In genomic region chr4:76199664-76200211, GRCh38 we compare ENCODE assay signal across 8 cellular contexts. TPM values are rescaled to one million over a fixed set of nuclear protein-coding genes. Genes with fewer than 3 reads are reported as not detected.
DNase-seq lines count a peak whose midpoint lies in the region; ATAC-seq and TF ChIP-seq lines count a peak whose summit lies in the region.

No MANE protein-coding gene starts in this region.

- H3K4me3 ChIP-seq in BE2C (ENCODE audit: low read depth, low read length) (0 out of 2 replicates have a peak overlapping the region, but pooled peaks have one; percentile 7), RWPE2 (ENCODE audit: severe bottlenecking) (no peak overlapping the region), fibroblast of villous mesenchyme (ENCODE audit: low read depth, low read length) (no peak overlapping the region), prostate gland (no peak overlapping the region)

- intact Hi-C loops in prostate gland (cut with DNase I): loop anchor here (5.0 kb wide), 1 partner anchor 108 kb away; the partner anchor contains the start of gene STBD1

- ATAC-seq in GM18858 (IDR thresholded peaks at IDR 0.05; ENCODE audit: unreplicated experiment) (peak; percentile 90), HG03039 (IDR thresholded peaks at IDR 0.05; ENCODE audit: unreplicated experiment) (peak; percentile 87), RWPE2 (ENCODE audit: low read depth) (no peak)

- H3K27ac ChIP-seq in RWPE2 (ENCODE audit: poor library complexity, severe bottlenecking): peak overlapping the region; percentile 82
- H3K27ac ChIP-seq in prostate gland: peak overlapping the region; percentile 83 to 87

- WGBS in prostate gland: 52% methylated on average over 13 of the region's 13 CpGs

- no peak for TF ChIP-seq POLR2A in prostate gland (IDR thresholded peaks at IDR 0.05)

- H3K4me1 ChIP-seq in BE2C: peaks cover 41% of the 10 kb centered on the region
- peaks cover 38% of the 10 kb centered on the region for H3K4me1 ChIP-seq in RWPE2 (ENCODE audit: insufficient read depth, poor library complexity, severe bottlenecking)
- H3K4me1 ChIP-seq in prostate gland (replicated peaks): peaks cover 48% of the 10 kb centered on the region

- peak; percentile 26; the same call in 1 of the 2 replicates for TF ChIP-seq CTCF in BE2C (IDR thresholded peaks at IDR 0.05; ENCODE audit: low read depth, low read length)
- no peak for TF ChIP-seq CTCF in RWPE2 (IDR thresholded peaks at IDR 0.05; ENCODE audit: poor library complexity, severe bottlenecking)
- TF ChIP-seq CTCF in fibroblast of villous mesenchyme (IDR thresholded peaks at IDR 0.05; ENCODE audit: insufficient read depth, low read depth, low read length): peak; percentile 15
- no peak for TF ChIP-seq CTCF in prostate gland (IDR thresholded peaks at IDR 0.05)

- H3K36me3 ChIP-seq in BE2C (peaks cover 24% of the 10 kb centered on the region), RWPE2 (ENCODE audit: low read depth) (peaks cover 7% of the 10 kb centered on the region), prostate gland (no peaks in the 10 kb centered on the region)

- H3K27me3 ChIP-seq in BE2C (no peaks in the 10 kb centered on the region), RWPE2 (ENCODE audit: insufficient read depth, poor library complexity, severe bottlenecking) (no peaks in the 10 kb centered on the region), prostate gland (replicated peaks; ENCODE audit: insufficient read depth) (no peaks in the 10 kb centered on the region)

- H3K9me3 ChIP-seq in BE2C (no peaks in the 10 kb centered on the region), RWPE2 (ENCODE audit: severe bottlenecking) (no peaks in the 10 kb centered on the region), prostate gland (no peaks in the 10 kb centered on the region)

- DNase-seq in BE2C (peak; percentile 36), RWPE2 (ENCODE audit: low spot score) (no peak), fibroblast of villous mesenchyme (ENCODE audit: low read depth) (peak; percentile 38), prostate gland (ENCODE audit: low spot score) (no peak), AML-193 (lab: John Stamatoyannopoulos, UW) (no peak), dedifferentiated amniotic fluid mesenchymal stem cell (ENCODE audit: extremely low spot score) (no peak)

RNA-seq across cellular contexts. Expression of gene SCARB2, which starts 13.9 kb away (rescaled TPM):
- polyA plus RNA-seq in BE2C (2012; ENCODE audit: insufficient read depth, insufficient read length, low read depth): 113 TPM
- total RNA-seq in fibroblast of villous mesenchyme (144 and 181 TPM in 2 replicates), prostate gland (100 to 1,000 TPM; 169 to 392 TPM)

RNA-seq across cellular contexts. Expression of gene NUP54, which starts 51.5 kb away (rescaled TPM):
- polyA plus RNA-seq in BE2C (2012; ENCODE audit: insufficient read depth, insufficient read length, low read depth): 27.9 TPM
- 47.7 and 67.4 TPM in 2 replicates for total RNA-seq in fibroblast of villous mesenchyme
- total RNA-seq in prostate gland: 10 to 100 TPM; 31.7 to 43.5 TPM

RNA-seq across cellular contexts. Expression of gene FAM47E, which starts 51.8 kb away (rescaled TPM):
- 0.88 TPM for polyA plus RNA-seq in BE2C (2012; ENCODE audit: insufficient read depth, insufficient read length, low read depth)
- total RNA-seq in fibroblast of villous mesenchyme (0.32 and 0.86 TPM in 2 replicates), prostate gland (10 to 100 TPM; 12.3 to 15.1 TPM)

Comparison
In these comparisons a context has a peak if more than half of its experiments do, and no peak if none do; other contexts are left out.
1. DNase-seq: peak in BE2C (single experiment) and fibroblast of villous mesenchyme (single experiment); none in RWPE2 (single experiment), prostate gland (single experiment), AML-193 (0 of 2) and dedifferentiated amniotic fluid mesenchymal stem cell (single experiment).
2. CTCF ChIP-seq: peak in BE2C (single experiment) and fibroblast of villous mesenchyme (single experiment); none in RWPE2 (single experiment) and prostate gland (0 of 4).